In the genomic region with DNA sequence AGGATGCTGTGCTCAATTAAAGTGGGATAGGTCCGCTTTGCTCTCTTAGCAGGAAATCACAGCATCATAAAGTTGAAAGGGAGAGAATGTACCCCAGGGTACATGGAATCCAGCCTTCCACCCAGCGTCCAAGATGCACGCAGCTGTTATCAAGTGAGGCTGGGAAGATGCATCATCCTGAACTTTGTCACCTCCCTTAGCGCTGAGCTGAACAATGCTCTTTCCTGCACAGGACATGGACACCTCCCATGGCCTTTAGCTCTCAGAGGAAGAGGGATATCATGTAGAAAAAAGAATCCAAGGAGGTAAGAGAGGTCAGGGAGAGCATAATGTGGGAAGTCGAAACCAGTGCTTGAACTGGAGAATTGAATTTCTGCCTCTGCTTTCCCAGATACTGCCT, we compare ENCODE assay signal across 26 cellular contexts.
"Had no signal": no experiment of that assay in that cellular context is flagged by ENCODE, and none has a peak within 500 bp of the region (broad histone marks: within the 10 kb centered on the region; RNA-seq: fewer than 3 reads in every experiment).

No MANE protein-coding gene starts in this region.

- DNase-seq: activated CD4-positive, alpha-beta memory T cell treated with anti-CD3 and anti-CD28 coated beads for 36 hours; activated CD4-positive, alpha-beta T cell treated with anti-CD3 and anti-CD28 coated beads for 36 hours; activated CD4-positive, alpha-beta T cell treated with anti-CD3 and anti-CD28 coated beads, Interleukin-2, amount 10 ng/mL, durations not matched to agents 24 days and 14 days; activated CD4-positive, CD25-positive, alpha-beta regulatory T cell; activated CD4-positive, CD25-positive, alpha-beta regulatory T cell treated with anti-CD3 and anti-CD28 coated beads, Interleukin-2, amount 50 U/mL, for 72 hours; activated CD8-positive, alpha-beta memory T cell treated with anti-CD3 and anti-CD28 coated beads, Interleukin-2, amount 10 ng/mL, durations not matched to agents 7 days and 5 days; activated CD8-positive, alpha-beta memory T cell treated with anti-CD3 and anti-CD28 coated beads, Interleukin-2, amount 50 U/mL, for 4 hours; activated CD8-positive, alpha-beta T cell treated with anti-CD3 and anti-CD28 coated beads, Interleukin-2, amount 10 ng/mL, durations not matched to agents 7 days and 5 days; activated effector memory CD4-positive, alpha-beta T cell treated with anti-CD3 and anti-CD28 coated beads, Interleukin-2, amount 50 U/mL, for 16 hours; activated naive CD4-positive, alpha-beta T cell; activated naive CD4-positive, alpha-beta T cell treated with anti-CD3 and anti-CD28 coated beads, Interleukin-2, amount 50 U/mL, for 16 hours; activated T-cell treated with anti-CD3 and anti-CD28 coated beads, Interleukin-2, amount 50 U/mL, for 1 hour; activated T-cell treated with anti-CD3 and anti-CD28 coated beads, Interleukin-2, amount 50 U/mL, for 48 hours; amniotic stem cell; anterior cingulate cortex; brain microvascular endothelial cell; caudate nucleus; cortex of kidney; dermis blood vessel endothelial cell; effector CD4-positive, alpha-beta T cell; effector memory CD8-positive, alpha-beta T cell; erythroblast; foreskin keratinocyte; gastrocnemius medialis; T-helper 2 cell had no signal

- H3K27ac ChIP-seq: brain microvascular endothelial cell, esophagus muscularis mucosa, foreskin keratinocyte, gastrocnemius medialis had no signal

- H3K4me1 ChIP-seq: foreskin keratinocyte had no signal

- H3K36me3 ChIP-seq: brain microvascular endothelial cell, esophagus muscularis mucosa, gastrocnemius medialis had no signal

- H3K4me3 ChIP-seq: esophagus muscularis mucosa, gastrocnemius medialis had no signal

- ATAC-seq: activated CD4-positive, alpha-beta T cell treated with anti-CD3 and anti-CD28 coated beads for 36 hours; activated CD8-positive, alpha-beta memory T cell treated with anti-CD3 and anti-CD28 coated beads, Interleukin-2, amount 10 ng/mL, durations not matched to agents 7 days and 5 days; activated CD8-positive, alpha-beta T cell treated with anti-CD3 and anti-CD28 coated beads, Interleukin-2, amount 10 ng/mL, durations not matched to agents 7 days and 5 days; effector memory CD8-positive, alpha-beta T cell; foreskin keratinocyte; gastrocnemius medialis had no signal

- H3K9me3 ChIP-seq: esophagus muscularis mucosa, gastrocnemius medialis had no signal

- H3K27me3 ChIP-seq: brain microvascular endothelial cell, esophagus muscularis mucosa, foreskin keratinocyte, gastrocnemius medialis had no signal
